Comparison of ENCODE assay signal across 20 cellular contexts in genomic region chr6:98924647-98925046, GRCh38. TPM values are rescaled to one million over a fixed set of nuclear protein-coding genes. Genes with fewer than 3 reads are reported as not detected.
DNase-seq lines count a peak whose midpoint lies in the region; ATAC-seq, FAIRE-seq and TF ChIP-seq lines count a peak whose summit lies in the region.
"Had no signal": no experiment of that assay in that cellular context is flagged by ENCODE, and none has a peak within 500 bp of the region (broad histone marks: within the 10 kb centered on the region; RNA-seq: fewer than 3 reads in every experiment).

No MANE protein-coding gene starts in this region.

- H3K4me3 ChIP-seq in heart left ventricle (no peak overlapping the region), pancreas (no peak overlapping the region)
- H3K4me3 ChIP-seq: BLaER1 treated with 17β-estradiol and CSF1 and Interleukin-3, amounts not matched to agents 10 nM and 100 nM; lung; prostate gland; SJSA1; testis had no signal

- peak; percentile 59 for DNase-seq in NCI-H2171 treated with DMSO at 0.1 percent for 48 hours (lab: John Stamatoyannopoulos, UW)
- DNase-seq in NCI-H2171 (lab: John Stamatoyannopoulos, UW): no peak
- peak; percentile 77 for DNase-seq in NCI-H2029 treated with DMSO at 0.1 percent for 48 hours (lab: John Stamatoyannopoulos, UW)
- DNase-seq in heart left ventricle: peak; percentile 37 to 60 (median 42)
- peak; percentile 18 to 69 (median 46) for DNase-seq in pancreas
- no peak for DNase-seq in omental fat pad (ENCODE audit: low spot score)
- no peak for DNase-seq in activated CD4-positive, alpha-beta T cell treated with anti-CD3 and anti-CD28 coated beads, Interleukin-2, amount 50 U/mL, for 1 hour
- DNase-seq: activated naive CD8-positive, alpha-beta T cell treated with anti-CD3 and anti-CD28 coated beads for 36 hours; foreskin keratinocyte; naive thymus-derived CD8-positive, alpha-beta T cell; NCI-H510A treated with DMSO at 0.1 percent for 48 hours; stimulated activated CD4-positive, alpha-beta T cell treated with anti-CD3 and anti-CD28 coated beads, Interleukin-12 subunit alpha, Interleukin-12 subunit beta, amount 100 ng/mL, for 4 hours; testis had no signal

- H3K27me3 ChIP-seq in heart left ventricle: no peaks in the 10 kb centered on the region
- H3K27me3 ChIP-seq in pancreas: no peaks in the 10 kb centered on the region
- H3K27me3 ChIP-seq: BLaER1 treated with 17β-estradiol and CSF1 and Interleukin-3, amounts not matched to agents 10 nM and 100 nM; foreskin keratinocyte; SJSA1; testis had no signal

- no peak for FAIRE-seq in pancreas (lab: Jason Lieb, UNC)

- H3K36me3 ChIP-seq in heart left ventricle: peaks cover 0 to 23% (median 6%) of the 10 kb centered on the region in 9 donors
- H3K36me3 ChIP-seq in pancreas: peaks cover 0 to 4% (median 0%) of the 10 kb centered on the region in 3 donors
- H3K36me3 ChIP-seq: prostate gland had no signal

- 50 to 68% (median 62%) methylated on average over 6 of the region's 6 CpGs for WGBS in heart left ventricle, 4 donors
- WGBS in pancreas, 2 donors: 22% methylated on average over 6 of the region's 6 CpGs

- H3K9me3 ChIP-seq in heart left ventricle: no peaks in the 10 kb centered on the region
- no peaks in the 10 kb centered on the region for H3K9me3 ChIP-seq in pancreas
- H3K9me3 ChIP-seq: prostate gland, SJSA1, testis had no signal

- no peak overlapping the region for H3K27ac ChIP-seq in heart left ventricle
- H3K27ac ChIP-seq in pancreas: no peak overlapping the region
- H3K27ac ChIP-seq: epithelial cell of prostate, foreskin keratinocyte, prostate gland, SJSA1, testis had no signal

- intact Hi-C loops in heart left ventricle (cut with DNase I): no loop called here
- intact Hi-C loops in pancreas (cut with DNase I): no loop called here

- peaks cover 0 to 26% (median 8%) of the 10 kb centered on the region in 12 donors for H3K4me1 ChIP-seq in heart left ventricle
- peaks cover 0 to 12% (median 0%) of the 10 kb centered on the region in 3 donors for H3K4me1 ChIP-seq in pancreas
- H3K4me1 ChIP-seq: foreskin keratinocyte, prostate gland, SJSA1, testis had no signal

- TF ChIP-seq POLR2A in heart left ventricle (IDR thresholded peaks at IDR 0.05): no peak

- TF ChIP-seq CTCF in heart left ventricle (IDR thresholded peaks at IDR 0.05) (no peak), pancreas (IDR thresholded peaks at IDR 0.05) (no peak), omental fat pad (IDR thresholded peaks at IDR 0.05) (no peak)

- peak; percentile 64 to 89 (median 76) for ATAC-seq in heart left ventricle
- ATAC-seq in pancreas: peak; percentile 55 to 92 (median 88)
- ATAC-seq in omental fat pad (ENCODE audit: low FRiP score): no peak
- ATAC-seq in HG03097 (IDR thresholded peaks at IDR 0.05; ENCODE audit: low FRiP score, unreplicated experiment): no peak
- ATAC-seq: activated CD4-positive, CD25-positive, alpha-beta regulatory T cell treated with anti-CD3 and anti-CD28 coated beads, Interleukin-2, amount 50 U/mL, for 24 hours; foreskin keratinocyte; naive thymus-derived CD8-positive, alpha-beta T cell had no signal

RNA-seq across cellular contexts. Expression of gene FBXL4, which starts 23.1 kb away (rescaled TPM):
- total RNA-seq in heart left ventricle (10 to 100 TPM; 14.5 to 22.0 (median 17.2) TPM), pancreas (10 to 100 TPM in 5 of 6 donors, 1 to 10 TPM in 1; 9.0 to 16.9 (median 11.4) TPM), omental fat pad (10 to 100 TPM; 11.4 to 26.5 (median 20.9) TPM)
- polyA plus RNA-seq in heart left ventricle (1 to 10 TPM; 2.9 to 6.6 TPM), pancreas (1 to 10 TPM; 2.6 to 5.3 TPM)

Comparison
In these comparisons a context has a peak if more than half of its experiments do, and no peak if none do; other contexts are left out.
1. DNase-seq: peak in NCI-H2171 treated with DMSO at 0.1 percent for 48 hours (single experiment), NCI-H2029 treated with DMSO at 0.1 percent for 48 hours (single experiment), heart left ventricle (5 of 5) and pancreas (6 of 6); none in NCI-H2171 (single experiment), omental fat pad (single experiment) and activated CD4-positive, alpha-beta T cell treated with anti-CD3 and anti-CD28 coated beads, Interleukin-2, amount 50 U/mL, for 1 hour (single experiment).
2. ATAC-seq: peak in heart left ventricle (4 of 4) and pancreas (4 of 4); none in omental fat pad (single experiment) and HG03097 (single experiment).